In genomic region chr7:118793552-118793951, GRCh38 we compare ENCODE assay signal across 21 cellular contexts.
"Had no signal": no experiment of that assay in that cellular context is flagged by ENCODE, and none has a peak within 500 bp of the region (broad histone marks: within the 10 kb centered on the region; RNA-seq: fewer than 3 reads in every experiment).

No MANE protein-coding gene starts in this region.

- DNase-seq: activated CD4-positive, alpha-beta memory T cell treated with anti-CD3 and anti-CD28 coated beads for 36 hours; activated CD4-positive, alpha-beta T cell treated with anti-CD3 and anti-CD28 coated beads for 4 hours; activated CD4-positive, CD25-positive, alpha-beta regulatory T cell; activated naive CD4-positive, alpha-beta T cell treated with Interleukin-2 at 50 U/mL for 16 hours; activated naive CD8-positive, alpha-beta T cell treated with anti-CD3 and anti-CD28 coated beads, Interleukin-2, amount 10 ng/mL, durations not matched to agents 7 days and 5 days; activated T-cell treated with anti-CD3 and anti-CD28 coated beads, Interleukin-2, amount 50 U/mL, for 48 hours; amygdala; colonic mucosa; endodermal cell; esophagus squamous epithelium; heart left ventricle; lower lobe of right lung; mesendoderm; mucosa of descending colon; nephron progenitor cell; spleen; stimulated activated CD4-positive, alpha-beta T cell treated with anti-CD3 and anti-CD28 coated beads, Interleukin-4, amount 100 ng/mL, for 1 hour; stimulated activated naive CD4-positive, alpha-beta T cell; T-helper 9 cell had no signal

- H3K36me3 ChIP-seq: colonic mucosa, esophagus squamous epithelium, heart left ventricle, lower lobe of right lung, spleen, thoracic aorta, vagina had no signal

- H3K4me3 ChIP-seq: colonic mucosa, esophagus squamous epithelium, heart left ventricle, lower lobe of right lung, mucosa of descending colon, spleen, thoracic aorta, vagina had no signal

- H3K4me1 ChIP-seq: colonic mucosa, esophagus squamous epithelium, heart left ventricle, lower lobe of right lung, spleen, vagina had no signal

- H3K27ac ChIP-seq: colonic mucosa, esophagus squamous epithelium, heart left ventricle, lower lobe of right lung, thoracic aorta, vagina had no signal

- H3K9me3 ChIP-seq: colonic mucosa, esophagus squamous epithelium, heart left ventricle, lower lobe of right lung, mucosa of descending colon, thoracic aorta, vagina had no signal

- H3K27me3 ChIP-seq: colonic mucosa, esophagus squamous epithelium, heart left ventricle, spleen, vagina had no signal
